ENCODE assay signal across 1 cellular context in the genomic region with DNA sequence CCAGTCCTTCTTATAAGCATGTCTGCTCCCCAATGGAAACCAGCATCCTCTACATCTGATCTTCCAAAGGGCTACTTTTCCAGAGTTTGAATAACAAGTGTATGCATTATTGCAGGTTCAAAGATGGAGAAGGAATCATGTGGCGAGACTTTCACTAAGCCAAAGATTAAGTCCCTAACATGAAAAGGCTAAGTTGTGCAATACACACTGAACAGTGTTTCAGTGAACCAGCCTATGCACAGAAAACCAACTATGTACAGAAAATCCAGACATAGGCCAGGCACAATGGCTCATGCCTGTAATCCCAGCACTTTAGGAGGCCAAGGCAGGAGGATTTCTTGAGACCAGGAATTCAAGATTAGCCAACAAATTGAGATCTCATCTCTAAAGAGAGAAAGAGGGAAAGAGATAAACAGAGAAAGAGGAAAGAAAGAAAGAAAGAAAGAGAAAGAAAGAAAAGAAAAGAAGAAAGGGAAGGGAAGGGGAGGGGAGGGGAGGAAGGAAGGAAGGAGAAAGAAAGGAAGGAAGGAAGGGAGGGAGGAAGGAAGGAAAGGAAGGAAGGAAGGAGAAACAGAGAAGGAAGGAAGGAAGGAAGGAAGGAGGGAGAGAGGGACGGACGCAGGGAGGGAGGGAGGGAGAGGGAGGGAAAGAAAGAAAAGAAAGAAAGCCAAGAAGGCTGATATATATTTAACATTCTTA.
TF ChIP-seq lines count a peak whose summit lies in the region.

No MANE protein-coding gene starts in this region.

TF ChIP-seq in IMR-90, 13 proteins besides CTCF, POLR2A, EP300 and RAD21:
- TF ChIP-seq, protein P1, sequence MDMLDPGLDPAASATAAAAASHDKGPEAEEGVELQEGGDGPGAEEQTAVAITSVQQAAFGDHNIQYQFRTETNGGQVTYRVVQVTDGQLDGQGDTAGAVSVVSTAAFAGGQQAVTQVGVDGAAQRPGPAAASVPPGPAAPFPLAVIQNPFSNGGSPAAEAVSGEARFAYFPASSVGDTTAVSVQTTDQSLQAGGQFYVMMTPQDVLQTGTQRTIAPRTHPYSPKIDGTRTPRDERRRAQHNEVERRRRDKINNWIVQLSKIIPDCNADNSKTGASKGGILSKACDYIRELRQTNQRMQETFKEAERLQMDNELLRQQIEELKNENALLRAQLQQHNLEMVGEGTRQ (IDR thresholded peaks at IDR 0.05; ENCODE audit: low read depth, low read length), result no peak
- TF ChIP-seq MAFK (IDR thresholded peaks at IDR 0.05; ENCODE audit: low read depth, low read length), result no peak
- no peak for TF ChIP-seq MAZ (IDR thresholded peaks at IDR 0.05; ENCODE audit: borderline replicate concordance, low read depth, low read length)
- TF ChIP-seq CEBPB (IDR thresholded peaks at IDR 0.05; ENCODE audit: low read depth, low read length), result peak; percentile 70
TF ChIP-seq in IMR-90: peak in this region for 1.
